In the genomic region with DNA sequence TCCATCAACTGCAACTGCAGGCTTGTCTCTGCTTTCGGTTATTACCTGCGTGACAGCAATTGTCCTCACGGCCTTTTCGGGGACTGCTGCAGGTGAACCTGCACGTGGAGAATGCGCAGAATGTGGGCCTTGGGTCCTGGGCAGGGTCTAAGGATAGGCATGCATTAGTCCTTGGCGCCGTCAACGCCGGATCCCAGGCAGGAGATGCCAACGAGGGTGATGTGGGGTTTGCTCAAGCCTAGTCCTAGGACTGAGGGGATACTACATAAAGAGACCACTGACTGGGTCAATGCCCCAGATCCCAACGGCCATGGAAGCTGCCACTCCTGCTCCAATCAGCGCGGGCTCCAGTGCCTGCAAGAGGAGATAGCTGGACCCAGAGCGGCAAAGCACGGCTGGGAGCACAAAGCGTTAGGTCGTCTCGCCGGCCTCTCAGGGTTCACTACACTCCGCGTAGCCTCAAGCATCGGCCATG, we compare ENCODE assay signal across 8 cellular contexts. TPM values are rescaled to one million over a fixed set of nuclear protein-coding genes. Genes with fewer than 3 reads are reported as not detected.
DNase-seq lines count a peak whose midpoint lies in the region; ATAC-seq and TF ChIP-seq lines count a peak whose summit lies in the region.

No MANE protein-coding gene starts in this region.

- no peak for DNase-seq in activated CD4-positive, alpha-beta T cell treated with anti-CD3 and anti-CD28 coated beads, Interleukin-2, amount 10 ng/mL, durations not matched to agents 24 days and 14 days
- DNase-seq in activated CD4-positive, alpha-beta T cell treated with anti-CD3 and anti-CD28 coated beads for 48 hours = no peak
- no peak for DNase-seq in left ventricle myocardium inferior
- DNase-seq in stimulated activated naive B cell treated with anti-CD40 and anti-IgM and Interleukin-4, amounts not matched to agents 10 μg/mL and 1 μg/mL and 100 μg/mL, for 72 hours = no peak
- no peak for DNase-seq in HuH-7.5 (ENCODE audit: low spot score)
- no peak for DNase-seq in NCI-H1694 treated with DMSO at 0.1 percent for 48 hours (lab: John Stamatoyannopoulos, UW)
- no peak for DNase-seq in stimulated activated naive CD4-positive, alpha-beta T cell treated with Interleukin-2 at 50 U/mL for 16 hours (lab: John Stamatoyannopoulos, UW)

- H2AFZ ChIP-seq in SU-DHL-6 (ENCODE audit: low read depth, low read length, severe bottlenecking) = peak overlapping the region; percentile 32

- peaks cover 65% of the 10 kb centered on the region for H3K79me2 ChIP-seq in SU-DHL-6 (ENCODE audit: insufficient read depth, low read length)

- TF ChIP-seq CTCF in SU-DHL-6 (IDR thresholded peaks at IDR 0.05; ENCODE audit: insufficient read depth, low read length, poor library complexity, severe bottlenecking) (peak; percentile 63), left ventricle myocardium inferior (IDR thresholded peaks at IDR 0.05; ENCODE audit: borderline replicate concordance) (no peak)

- H3K9me3 ChIP-seq in SU-DHL-6 (ENCODE audit: insufficient read depth, low read length) (no peaks in the 10 kb centered on the region), left ventricle myocardium inferior (replicated peaks) (no peaks in the 10 kb centered on the region)

- H3F3A ChIP-seq in SU-DHL-6 (ENCODE audit: insufficient read depth) = peaks cover 45% of the 10 kb centered on the region

- H3K9ac ChIP-seq in SU-DHL-6 (ENCODE audit: low read length) = peak overlapping the region; percentile 75

- H3K27me3 ChIP-seq in SU-DHL-6 (ENCODE audit: low read length) (no peaks in the 10 kb centered on the region), left ventricle myocardium inferior (ENCODE audit: low read depth) (no peaks in the 10 kb centered on the region)

- peaks cover 90% of the 10 kb centered on the region for H3K4me1 ChIP-seq in left ventricle myocardium inferior

- peak overlapping the region; percentile 72 for H3K4me3 Mint-ChIP-seq in activated CD4-positive, alpha-beta T cell treated with anti-CD3 and anti-CD28 coated beads, Interleukin-2, amount 10 ng/mL, durations not matched to agents 24 days and 14 days
- H3K4me3 Mint-ChIP-seq in stimulated activated naive B cell treated with anti-CD40 and anti-IgM and Interleukin-4, amounts not matched to agents 10 μg/mL and 1 μg/mL and 100 μg/mL, for 72 hours = peak overlapping the region; percentile 66 to 87

- peak overlapping the region; percentile 49 for H3K4me3 ChIP-seq in SU-DHL-6 (ENCODE audit: insufficient read depth, low read length, poor library complexity, severe bottlenecking)
- peak overlapping the region; percentile 74 for H3K4me3 ChIP-seq in left ventricle myocardium inferior

- peak overlapping the region; percentile 77 for H3K4me2 ChIP-seq in SU-DHL-6 (ENCODE audit: low read depth, low read length, poor library complexity, severe bottlenecking)

- peak; percentile 8 for ATAC-seq in stimulated activated naive B cell treated with anti-CD40 and anti-IgM and Interleukin-4, amounts not matched to agents 10 μg/mL and 1 μg/mL and 100 μg/mL, for 72 hours (replicated peaks)

- peak overlapping the region; percentile 72 for H3K27ac Mint-ChIP-seq in activated CD4-positive, alpha-beta T cell treated with anti-CD3 and anti-CD28 coated beads, Interleukin-2, amount 10 ng/mL, durations not matched to agents 24 days and 14 days
- peak overlapping the region; percentile 86 for H3K27ac Mint-ChIP-seq in stimulated activated naive B cell treated with anti-CD40 and anti-IgM and Interleukin-4, amounts not matched to agents 10 μg/mL and 1 μg/mL and 100 μg/mL, for 72 hours

- H3K27me3 Mint-ChIP-seq in activated CD4-positive, alpha-beta T cell treated with anti-CD3 and anti-CD28 coated beads, Interleukin-2, amount 10 ng/mL, durations not matched to agents 24 days and 14 days = no peaks in the 10 kb centered on the region
- no peaks in the 10 kb centered on the region for H3K27me3 Mint-ChIP-seq in stimulated activated naive B cell treated with anti-CD40 and anti-IgM and Interleukin-4, amounts not matched to agents 10 μg/mL and 1 μg/mL and 100 μg/mL, for 72 hours

- H3K4me1 Mint-ChIP-seq in activated CD4-positive, alpha-beta T cell treated with anti-CD3 and anti-CD28 coated beads, Interleukin-2, amount 10 ng/mL, durations not matched to agents 24 days and 14 days = peaks cover 57% of the 10 kb centered on the region
- H3K4me1 Mint-ChIP-seq in stimulated activated naive B cell treated with anti-CD40 and anti-IgM and Interleukin-4, amounts not matched to agents 10 μg/mL and 1 μg/mL and 100 μg/mL, for 72 hours = peaks cover 56 to 85% of the 10 kb centered on the region in 2 donors

- intact Hi-C loops in activated CD4-positive, alpha-beta T cell treated with anti-CD3 and anti-CD28 coated beads, Interleukin-2, amount 10 ng/mL, durations not matched to agents 24 days and 14 days (cut with micrococcal nuclease) = loop anchor here (1.0 to 2.0 kb wide), 2 partner anchors 109 to 280 kb away; partner anchors contain the start of gene TEX264
- intact Hi-C loops in left ventricle myocardium inferior (cut with micrococcal nuclease) = no loop called here

- H3K9me3 Mint-ChIP-seq in activated CD4-positive, alpha-beta T cell treated with anti-CD3 and anti-CD28 coated beads, Interleukin-2, amount 10 ng/mL, durations not matched to agents 24 days and 14 days = no peaks in the 10 kb centered on the region
- no peaks in the 10 kb centered on the region for H3K9me3 Mint-ChIP-seq in stimulated activated naive B cell treated with anti-CD40 and anti-IgM and Interleukin-4, amounts not matched to agents 10 μg/mL and 1 μg/mL and 100 μg/mL, for 72 hours

- no peaks in the 10 kb centered on the region; the same call in 1 of the 2 replicates for H4K20me1 ChIP-seq in SU-DHL-6 (ENCODE audit: low read depth, low read length)

- no peaks in the 10 kb centered on the region for H3K9me2 ChIP-seq in SU-DHL-6 (replicated peaks; ENCODE audit: insufficient read depth, low read length)

- peak overlapping the region; percentile 63 for H3K27ac ChIP-seq in SU-DHL-6 (ENCODE audit: low read depth, low read length)
- peak overlapping the region; percentile 91 for H3K27ac ChIP-seq in left ventricle myocardium inferior (replicated peaks)

- H3K36me3 ChIP-seq in SU-DHL-6 (ENCODE audit: low read length) = peaks cover 3% of the 10 kb centered on the region
- H3K36me3 ChIP-seq in left ventricle myocardium inferior = peaks cover 63% of the 10 kb centered on the region

- peaks cover 60% of the 10 kb centered on the region for H3K36me3 Mint-ChIP-seq in activated CD4-positive, alpha-beta T cell treated with anti-CD3 and anti-CD28 coated beads, Interleukin-2, amount 10 ng/mL, durations not matched to agents 24 days and 14 days (ENCODE audit: low read depth)
- peaks cover 42 to 60% of the 10 kb centered on the region in 2 donors for H3K36me3 Mint-ChIP-seq in stimulated activated naive B cell treated with anti-CD40 and anti-IgM and Interleukin-4, amounts not matched to agents 10 μg/mL and 1 μg/mL and 100 μg/mL, for 72 hours

RNA-seq across cellular contexts. Expression of gene RBM15B, which starts 0.4 kb away (rescaled TPM):
- 37.7 and 38.3 TPM in 2 replicates for total RNA-seq in activated CD4-positive, alpha-beta T cell treated with anti-CD3 and anti-CD28 coated beads, Interleukin-2, amount 10 ng/mL, durations not matched to agents 24 days and 14 days
- total RNA-seq in left ventricle myocardium inferior = 12.5 TPM

RNA-seq across cellular contexts. Expression of gene MANF, which starts 5.5 kb away (rescaled TPM):
- 218 and 229 TPM in 2 replicates for total RNA-seq in activated CD4-positive, alpha-beta T cell treated with anti-CD3 and anti-CD28 coated beads, Interleukin-2, amount 10 ng/mL, durations not matched to agents 24 days and 14 days
- total RNA-seq in left ventricle myocardium inferior = 48.5 TPM
